In the genomic region with DNA sequence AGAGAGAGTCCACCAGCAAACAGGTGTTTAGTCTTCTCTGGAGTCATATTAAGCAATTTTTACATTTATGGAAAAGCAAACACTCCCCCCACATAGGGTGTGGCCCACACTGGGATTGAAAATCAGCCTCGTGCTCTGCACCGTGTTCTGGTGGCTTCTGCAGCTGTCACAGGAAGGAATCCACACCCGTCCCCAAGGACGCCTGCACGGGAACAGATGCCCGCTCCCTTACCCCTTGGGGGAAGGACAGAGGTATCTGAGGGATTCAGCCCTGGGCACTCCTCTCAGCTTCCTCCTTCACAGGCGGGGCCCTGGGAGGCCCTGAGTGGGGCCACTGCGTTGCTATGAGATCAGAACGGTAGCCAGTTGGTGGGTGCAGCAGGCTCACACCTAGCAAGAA, we compare ENCODE assay signal across 10 cellular contexts. TPM values are rescaled to one million over a fixed set of nuclear protein-coding genes. Genes with fewer than 3 reads are reported as not detected.
DNase-seq lines count a peak whose midpoint lies in the region; ATAC-seq, FAIRE-seq and TF ChIP-seq lines count a peak whose summit lies in the region.
"Had no signal": no experiment of that assay in that cellular context is flagged by ENCODE, and none has a peak within 500 bp of the region (broad histone marks: within the 10 kb centered on the region; RNA-seq: fewer than 3 reads in every experiment).

No MANE protein-coding gene starts in this region.

- intact Hi-C loops in activated CD8-positive, alpha-beta T cell treated with anti-CD3 and anti-CD28 coated beads for 36 hours (cut with micrococcal nuclease): no loop called here
- intact Hi-C loops in kidney (cut with DNase I): no loop called here

- H3K27ac ChIP-seq in kidney (ENCODE audit: low read depth in 2 of 2, low read length in 2 of 2) (peak overlapping the region; percentile 63 to 73), skeletal muscle tissue (ENCODE audit: low read depth, low read length) (peak overlapping the region; percentile 37)

- POLR2A ChIA-PET in activated CD8-positive, alpha-beta T cell treated with anti-CD3 and anti-CD28 coated beads for 36 hours (lab: Charles Lee): interaction anchor here (2.9 to 3.7 kb wide), 2 partner anchors 8 to 14 kb away, joined by 9 to 16 read pairs; no protein-coding TSS in a partner anchor

- no peaks in the 10 kb centered on the region for H3K27me3 ChIP-seq in skeletal muscle tissue (ENCODE audit: control insufficient read depth in 3 of 3, insufficient read depth in 3 of 3, low read length in 3 of 3)

- no peak for TF ChIP-seq CTCF in activated CD8-positive, alpha-beta T cell treated with anti-CD3 and anti-CD28 coated beads for 36 hours (IDR thresholded peaks at IDR 0.05)
- TF ChIP-seq CTCF in kidney (IDR thresholded peaks at IDR 0.05; ENCODE audit: borderline replicate concordance, extremely low read depth, insufficient read depth): no peak

- H3K9me3 ChIP-seq in kidney (ENCODE audit: control insufficient read depth in 1 of 2, low read length in 2 of 2) (no peaks in the 10 kb centered on the region), skeletal muscle tissue (ENCODE audit: control insufficient read depth in 3 of 3, low read length in 3 of 3) (no peaks in the 10 kb centered on the region)

- ATAC-seq in activated CD8-positive, alpha-beta T cell treated with anti-CD3 and anti-CD28 coated beads for 36 hours: no peak
- ATAC-seq in stimulated activated naive B cell treated with anti-CD40 and anti-IgM and Interleukin-4, amounts not matched to agents 10 μg/mL and 1 μg/mL and 100 μg/mL, for 72 hours (replicated peaks): no peak

- H3K4me3 Mint-ChIP-seq in activated CD8-positive, alpha-beta T cell treated with anti-CD3 and anti-CD28 coated beads for 36 hours: no peak overlapping the region
- no peak overlapping the region for H3K4me3 Mint-ChIP-seq in stimulated activated naive B cell treated with anti-CD40 and anti-IgM and Interleukin-4, amounts not matched to agents 10 μg/mL and 1 μg/mL and 100 μg/mL, for 72 hours

- CTCF ChIA-PET in activated CD8-positive, alpha-beta T cell treated with anti-CD3 and anti-CD28 coated beads for 36 hours (lab: Charles Lee): interaction anchor here (1.1 kb wide), 1 partner anchor 12 kb away, joined by 3 read pairs; no protein-coding TSS in a partner anchor

- peak overlapping the region; percentile 51 for H3K27ac Mint-ChIP-seq in activated CD8-positive, alpha-beta T cell treated with anti-CD3 and anti-CD28 coated beads for 36 hours
- H3K27ac Mint-ChIP-seq in stimulated activated naive B cell treated with anti-CD40 and anti-IgM and Interleukin-4, amounts not matched to agents 10 μg/mL and 1 μg/mL and 100 μg/mL, for 72 hours: no peak overlapping the region

- no peak overlapping the region for H3K9ac ChIP-seq in kidney (ENCODE audit: low read length in 2 of 2)
- H3K9ac ChIP-seq in skeletal muscle tissue (ENCODE audit: low read depth in 1 of 3, low read length in 3 of 3): no peak overlapping the region

- FAIRE-seq in kidney (lab: Jason Lieb, UNC): no peak

- peak; percentile 59 for DNase-seq in LoVo (ENCODE audit: low spot score)
- no peak for DNase-seq in activated CD8-positive, alpha-beta T cell treated with anti-CD3 and anti-CD28 coated beads for 36 hours
- peak; percentile 82 for DNase-seq in kidney
- DNase-seq in NCI-H2081 (lab: John Stamatoyannopoulos, UW): no peak
- no peak for DNase-seq in NCI-H226
- DNase-seq in stimulated activated naive B cell treated with anti-CD40 and anti-IgM and Interleukin-4, amounts not matched to agents 10 μg/mL and 1 μg/mL and 100 μg/mL, for 72 hours: no peak
- DNase-seq: hippocampal formation, NCI-H524 had no signal

- H3K27me3 Mint-ChIP-seq in activated CD8-positive, alpha-beta T cell treated with anti-CD3 and anti-CD28 coated beads for 36 hours: no peaks in the 10 kb centered on the region
- H3K27me3 Mint-ChIP-seq in stimulated activated naive B cell treated with anti-CD40 and anti-IgM and Interleukin-4, amounts not matched to agents 10 μg/mL and 1 μg/mL and 100 μg/mL, for 72 hours: peaks cover 11 to 12% of the 10 kb centered on the region in 2 donors

- H3K36me3 ChIP-seq in kidney (ENCODE audit: control insufficient read depth in 1 of 2, insufficient read depth in 2 of 2, low read length in 2 of 2) (no peaks in the 10 kb centered on the region), skeletal muscle tissue (ENCODE audit: control insufficient read depth in 3 of 3, insufficient read depth in 3 of 3, low read length in 3 of 3) (no peaks in the 10 kb centered on the region)

- peaks cover 9 to 19% of the 10 kb centered on the region in 2 donors for H3K4me1 ChIP-seq in kidney (ENCODE audit: control insufficient read depth in 1 of 2, insufficient read depth in 1 of 2, low read depth in 1 of 2, low read length in 2 of 2)
- peaks cover 11 to 20% (median 14%) of the 10 kb centered on the region in 3 donors for H3K4me1 ChIP-seq in skeletal muscle tissue (ENCODE audit: control insufficient read depth in 3 of 3, insufficient read depth in 3 of 3, low read length in 3 of 3)

- H3K9me3 Mint-ChIP-seq in activated CD8-positive, alpha-beta T cell treated with anti-CD3 and anti-CD28 coated beads for 36 hours: no peaks in the 10 kb centered on the region
- no peaks in the 10 kb centered on the region for H3K9me3 Mint-ChIP-seq in stimulated activated naive B cell treated with anti-CD40 and anti-IgM and Interleukin-4, amounts not matched to agents 10 μg/mL and 1 μg/mL and 100 μg/mL, for 72 hours

- peaks cover 3% of the 10 kb centered on the region for H3K36me3 Mint-ChIP-seq in activated CD8-positive, alpha-beta T cell treated with anti-CD3 and anti-CD28 coated beads for 36 hours (ENCODE audit: low read depth)
- H3K36me3 Mint-ChIP-seq in stimulated activated naive B cell treated with anti-CD40 and anti-IgM and Interleukin-4, amounts not matched to agents 10 μg/mL and 1 μg/mL and 100 μg/mL, for 72 hours: no peaks in the 10 kb centered on the region

- peaks cover 82% of the 10 kb centered on the region for H3K4me1 Mint-ChIP-seq in activated CD8-positive, alpha-beta T cell treated with anti-CD3 and anti-CD28 coated beads for 36 hours (ENCODE audit: low read depth)
- peaks cover 22 to 36% of the 10 kb centered on the region in 2 donors for H3K4me1 Mint-ChIP-seq in stimulated activated naive B cell treated with anti-CD40 and anti-IgM and Interleukin-4, amounts not matched to agents 10 μg/mL and 1 μg/mL and 100 μg/mL, for 72 hours

- H3K4me3 ChIP-seq in kidney (ENCODE audit: low read length in 2 of 2): no peak overlapping the region
- peak overlapping the region in 1 of 3 donors; percentile 6 for H3K4me3 ChIP-seq in skeletal muscle tissue (ENCODE audit: low read length in 3 of 3)
- H3K4me3 ChIP-seq: smooth muscle cell had no signal

RNA-seq across cellular contexts. Expression of a gene that starts 27.8 kb away (rescaled TPM):
- total RNA-seq in activated CD8-positive, alpha-beta T cell treated with anti-CD3 and anti-CD28 coated beads for 36 hours: 1 to 10 TPM; 1.0 to 1.2 TPM
- total RNA-seq in kidney (9.9 TPM), skeletal muscle tissue (under 0.01 TPM)
- 21.6 TPM for polyA plus RNA-seq in kidney (ENCODE audit: insufficient read depth, low read depth, low replicate concordance)
- total RNA-seq: smooth muscle cell had no signal
- polyA plus RNA-seq: smooth muscle cell had no signal

Comparison
In these comparisons a context has a peak if more than half of its experiments do, and no peak if none do; other contexts are left out.
1. DNase-seq: peak in LoVo (single experiment) and kidney (single experiment); none in activated CD8-positive, alpha-beta T cell treated with anti-CD3 and anti-CD28 coated beads for 36 hours (single experiment), NCI-H2081 (0 of 2), NCI-H226 (single experiment) and stimulated activated naive B cell treated with anti-CD40 and anti-IgM and Interleukin-4, amounts not matched to agents 10 μg/mL and 1 μg/mL and 100 μg/mL, for 72 hours (single experiment).